Comparison of ENCODE assay signal across 26 cellular contexts in genomic region chr16:49051626-49052025, GRCh38.
"Had no signal": no experiment of that assay in that cellular context is flagged by ENCODE, and none has a peak within 500 bp of the region (broad histone marks: within the 10 kb centered on the region; RNA-seq: fewer than 3 reads in every experiment).

No MANE protein-coding gene starts in this region.

- H3K36me3 ChIP-seq: lower lobe of right lung, neural progenitor cell, neutrophil, ovary, right atrium auricular region, suprapubic skin, thoracic aorta, tibial artery, upper lobe of right lung had no signal

- H3K9me3 ChIP-seq: lower lobe of right lung, neutrophil, ovary, right atrium auricular region, suprapubic skin, thoracic aorta, tibial artery, upper lobe of right lung had no signal

- H3K4me1 ChIP-seq: lower lobe of right lung, right atrium auricular region, suprapubic skin, tibial artery, upper lobe of right lung had no signal

- H3K27ac ChIP-seq: lower lobe of right lung, neural progenitor cell, neutrophil, ovary, right atrium auricular region, skin epidermis, suprapubic skin, thoracic aorta, tibial artery, upper lobe of right lung had no signal

- H3K4me3 ChIP-seq: lower lobe of right lung, neural progenitor cell, ovary, right atrium auricular region, skin epidermis, suprapubic skin, thoracic aorta, tibial artery, upper lobe of right lung had no signal

- H3K9ac ChIP-seq: neural progenitor cell had no signal

- DNase-seq: hippocampal formation; kidney glomerular epithelial cell; left cardiac atrium; lower lobe of right lung; mammary epithelial cell; mesenchymal stem cell; naive thymus-derived CD8-positive, alpha-beta T cell; occipital lobe; stimulated activated CD4-positive, alpha-beta T cell treated with anti-CD3 and anti-CD28 coated beads, Interleukin-12 subunit alpha, Interleukin-12 subunit beta, amount 100 ng/mL, for 4 hours; stimulated activated CD4-positive, alpha-beta T cell treated with anti-CD3 and anti-CD28 coated beads, Interleukin-15, amount 100 ng/mL, for 24 hours; stimulated activated CD4-positive, alpha-beta T cell treated with anti-CD3 and anti-CD28 coated beads, Interleukin-2, amount 100 ng/mL, for 24 hours; stimulated activated CD4-positive, alpha-beta T cell treated with anti-CD3 and anti-CD28 coated beads, Interleukin-4, amount 100 ng/mL, for 24 hours; stimulated activated naive CD4-positive, alpha-beta T cell; tibial artery; trophoblast cell; upper lobe of right lung had no signal

- H3K27me3 ChIP-seq: neural progenitor cell, neutrophil, ovary, right atrium auricular region, suprapubic skin, tibial artery, upper lobe of right lung had no signal

- ATAC-seq: left lobe of liver; lower lobe of right lung; naive thymus-derived CD8-positive, alpha-beta T cell; sciatic nerve; stimulated activated effector memory CD8-positive, alpha-beta T cell treated with anti-CD3 and anti-CD28 coated beads, Interleukin-12 subunit alpha, Interleukin-12 subunit beta, amount 100 ng/mL, for 72 hours; upper lobe of right lung had no signal

- H3K4me2 ChIP-seq: neural progenitor cell had no signal
